ENCODE assay signal across 1 cellular context in genomic region chr11:26976389-26976788, GRCh38.
TF ChIP-seq lines count a peak whose summit lies in the region.

No MANE protein-coding gene starts in this region.

TF ChIP-seq in HEK293, 187 proteins besides CTCF, POLR2A, EP300 and RAD21 (continued from another document):
- TF ChIP-seq, protein P1, sequence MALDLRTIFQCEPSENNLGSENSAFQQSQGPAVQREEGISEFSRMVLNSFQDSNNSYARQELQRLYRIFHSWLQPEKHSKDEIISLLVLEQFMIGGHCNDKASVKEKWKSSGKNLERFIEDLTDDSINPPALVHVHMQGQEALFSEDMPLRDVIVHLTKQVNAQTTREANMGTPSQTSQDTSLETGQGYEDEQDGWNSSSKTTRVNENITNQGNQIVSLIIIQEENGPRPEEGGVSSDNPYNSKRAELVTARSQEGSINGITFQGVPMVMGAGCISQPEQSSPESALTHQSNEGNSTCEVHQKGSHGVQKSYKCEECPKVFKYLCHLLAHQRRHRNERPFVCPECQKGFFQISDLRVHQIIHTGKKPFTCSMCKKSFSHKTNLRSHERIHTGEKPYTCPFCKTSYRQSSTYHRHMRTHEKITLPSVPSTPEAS (tag by site-specific recombination; IDR thresholded peaks at IDR 0.05) = no peak
- TF ChIP-seq ZNF548 (tag by site-specific recombination; IDR thresholded peaks at IDR 0.05) (no peak), ZNF324 (tag by site-specific recombination; IDR thresholded peaks at IDR 0.05) (no peak), ZNF18 (tag by site-specific recombination; IDR thresholded peaks at IDR 0.05) (no peak), RBAK (tag by site-specific recombination; IDR thresholded peaks at IDR 0.05) (no peak), ZNF488 (tag by site-specific recombination; IDR thresholded peaks at IDR 0.05) (no peak), ZNF184 (tag by site-specific recombination; IDR thresholded peaks at IDR 0.05) (no peak), MYNN (tag by site-specific recombination; IDR thresholded peaks at IDR 0.05; ENCODE audit: borderline replicate concordance) (no peak), ZNF692 (tag by site-specific recombination; IDR thresholded peaks at IDR 0.05) (no peak), ZBTB1 (tag by site-specific recombination; IDR thresholded peaks at IDR 0.05) (no peak)
- TF ChIP-seq, protein P2, sequence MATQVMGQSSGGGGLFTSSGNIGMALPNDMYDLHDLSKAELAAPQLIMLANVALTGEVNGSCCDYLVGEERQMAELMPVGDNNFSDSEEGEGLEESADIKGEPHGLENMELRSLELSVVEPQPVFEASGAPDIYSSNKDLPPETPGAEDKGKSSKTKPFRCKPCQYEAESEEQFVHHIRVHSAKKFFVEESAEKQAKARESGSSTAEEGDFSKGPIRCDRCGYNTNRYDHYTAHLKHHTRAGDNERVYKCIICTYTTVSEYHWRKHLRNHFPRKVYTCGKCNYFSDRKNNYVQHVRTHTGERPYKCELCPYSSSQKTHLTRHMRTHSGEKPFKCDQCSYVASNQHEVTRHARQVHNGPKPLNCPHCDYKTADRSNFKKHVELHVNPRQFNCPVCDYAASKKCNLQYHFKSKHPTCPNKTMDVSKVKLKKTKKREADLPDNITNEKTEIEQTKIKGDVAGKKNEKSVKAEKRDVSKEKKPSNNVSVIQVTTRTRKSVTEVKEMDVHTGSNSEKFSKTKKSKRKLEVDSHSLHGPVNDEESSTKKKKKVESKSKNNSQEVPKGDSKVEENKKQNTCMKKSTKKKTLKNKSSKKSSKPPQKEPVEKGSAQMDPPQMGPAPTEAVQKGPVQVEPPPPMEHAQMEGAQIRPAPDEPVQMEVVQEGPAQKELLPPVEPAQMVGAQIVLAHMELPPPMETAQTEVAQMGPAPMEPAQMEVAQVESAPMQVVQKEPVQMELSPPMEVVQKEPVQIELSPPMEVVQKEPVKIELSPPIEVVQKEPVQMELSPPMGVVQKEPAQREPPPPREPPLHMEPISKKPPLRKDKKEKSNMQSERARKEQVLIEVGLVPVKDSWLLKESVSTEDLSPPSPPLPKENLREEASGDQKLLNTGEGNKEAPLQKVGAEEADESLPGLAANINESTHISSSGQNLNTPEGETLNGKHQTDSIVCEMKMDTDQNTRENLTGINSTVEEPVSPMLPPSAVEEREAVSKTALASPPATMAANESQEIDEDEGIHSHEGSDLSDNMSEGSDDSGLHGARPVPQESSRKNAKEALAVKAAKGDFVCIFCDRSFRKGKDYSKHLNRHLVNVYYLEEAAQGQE (tag by site-specific recombination; IDR thresholded peaks at IDR 0.05) = no peak
